Comparison of ENCODE assay signal across 26 cellular contexts in the genomic region with DNA sequence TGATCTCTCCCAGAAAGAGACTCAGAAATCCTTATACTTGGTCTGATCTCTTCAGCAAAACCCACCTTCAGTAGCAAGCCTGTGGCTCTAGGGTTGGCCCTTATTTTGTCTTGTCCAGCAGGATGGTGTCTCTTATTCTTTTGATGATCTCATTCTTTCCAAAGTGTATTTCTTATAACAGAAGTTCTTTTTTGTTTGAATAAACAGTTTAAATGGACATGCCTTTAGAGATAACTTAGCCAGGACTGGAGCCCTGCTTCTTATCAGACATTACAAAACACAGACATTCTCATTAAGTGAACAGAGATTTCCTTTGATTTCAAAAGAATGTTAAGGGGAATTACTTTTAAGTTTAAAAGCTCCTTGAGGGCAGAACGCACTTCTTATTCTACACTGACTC. TPM values are rescaled to one million over a fixed set of nuclear protein-coding genes. Genes with fewer than 3 reads are reported as not detected.
DNase-seq lines count a peak whose midpoint lies in the region; ATAC-seq and TF ChIP-seq lines count a peak whose summit lies in the region.
"Had no signal": no experiment of that assay in that cellular context is flagged by ENCODE, and none has a peak within 500 bp of the region (broad histone marks: within the 10 kb centered on the region; RNA-seq: fewer than 3 reads in every experiment).

No MANE protein-coding gene starts in this region.

- intact Hi-C loops in thyroid gland (cut with DNase I): no loop called here

- H3K9me3 Mint-ChIP-seq in stimulated activated naive CD8-positive, alpha-beta T cell treated with anti-CD3 and anti-CD28 coated beads, Interleukin-15, Interleukin-2, amounts not matched to agents 100 ng/mL and 50 ng/mL, for 24 hours: no peaks in the 10 kb centered on the region
- H3K9me3 Mint-ChIP-seq in activated naive CD8-positive, alpha-beta T cell (ENCODE audit: low read depth): no peaks in the 10 kb centered on the region
- no peaks in the 10 kb centered on the region for H3K9me3 Mint-ChIP-seq in T-helper 2 cell treated with Interferon-gamma antibody and Interleukin-4, amounts not matched to agents 5 μg/mL and 100 μg/mL, for 36 hours

- H3K27me3 Mint-ChIP-seq in stimulated activated naive CD8-positive, alpha-beta T cell treated with anti-CD3 and anti-CD28 coated beads, Interleukin-15, Interleukin-2, amounts not matched to agents 100 ng/mL and 50 ng/mL, for 24 hours: no peaks in the 10 kb centered on the region
- no peaks in the 10 kb centered on the region for H3K27me3 Mint-ChIP-seq in activated naive CD8-positive, alpha-beta T cell
- no peaks in the 10 kb centered on the region for H3K27me3 Mint-ChIP-seq in T-helper 2 cell treated with Interferon-gamma antibody and Interleukin-4, amounts not matched to agents 5 μg/mL and 100 μg/mL, for 36 hours (ENCODE audit: low read depth)

- H3K4me3 ChIP-seq in thyroid gland (replicated peaks in 1 of 3): no peak overlapping the region
- H3K4me3 ChIP-seq: heart left ventricle, left lung, mucosa of descending colon, Peyer's patch, prostate gland, SJSA1, suprapubic skin, vagina had no signal

- TF ChIP-seq CTCF in thyroid gland (IDR thresholded peaks at IDR 0.05): no peak

- H3K36me3 Mint-ChIP-seq in stimulated activated naive CD8-positive, alpha-beta T cell treated with anti-CD3 and anti-CD28 coated beads, Interleukin-15, Interleukin-2, amounts not matched to agents 100 ng/mL and 50 ng/mL, for 24 hours (ENCODE audit: low read depth): peaks cover 82% of the 10 kb centered on the region
- peaks cover 9% of the 10 kb centered on the region for H3K36me3 Mint-ChIP-seq in activated naive CD8-positive, alpha-beta T cell
- H3K36me3 Mint-ChIP-seq in T-helper 2 cell treated with Interferon-gamma antibody and Interleukin-4, amounts not matched to agents 5 μg/mL and 100 μg/mL, for 36 hours (ENCODE audit: low read depth): peaks cover 55% of the 10 kb centered on the region

- WGBS in thyroid gland, 2 donors: 78 to 90% methylated on average over 1 of the region's 1 CpG

- H3K9me3 ChIP-seq in thyroid gland: no peaks in the 10 kb centered on the region
- H3K9me3 ChIP-seq: heart left ventricle, left lung, mucosa of descending colon, Peyer's patch, prostate gland, SJSA1, suprapubic skin, vagina had no signal

- H3K4me1 Mint-ChIP-seq in stimulated activated naive CD8-positive, alpha-beta T cell treated with anti-CD3 and anti-CD28 coated beads, Interleukin-15, Interleukin-2, amounts not matched to agents 100 ng/mL and 50 ng/mL, for 24 hours (ENCODE audit: low read depth): peaks cover 85% of the 10 kb centered on the region
- peaks cover 73% of the 10 kb centered on the region for H3K4me1 Mint-ChIP-seq in activated naive CD8-positive, alpha-beta T cell (ENCODE audit: low read depth)
- H3K4me1 Mint-ChIP-seq in T-helper 2 cell treated with Interferon-gamma antibody and Interleukin-4, amounts not matched to agents 5 μg/mL and 100 μg/mL, for 36 hours (ENCODE audit: low read depth): peaks cover 15% of the 10 kb centered on the region

- H3K27ac Mint-ChIP-seq in stimulated activated naive CD8-positive, alpha-beta T cell treated with anti-CD3 and anti-CD28 coated beads, Interleukin-15, Interleukin-2, amounts not matched to agents 100 ng/mL and 50 ng/mL, for 24 hours: peak overlapping the region; percentile 56
- H3K27ac Mint-ChIP-seq in activated naive CD8-positive, alpha-beta T cell: peak overlapping the region; percentile 81
- H3K27ac Mint-ChIP-seq in T-helper 2 cell treated with Interferon-gamma antibody and Interleukin-4, amounts not matched to agents 5 μg/mL and 100 μg/mL, for 36 hours: no peak overlapping the region

- no peak for TF ChIP-seq POLR2A in thyroid gland (IDR thresholded peaks at IDR 0.05)

- H3K36me3 ChIP-seq in thyroid gland: no peaks in the 10 kb centered on the region
- H3K36me3 ChIP-seq: prostate gland, vagina had no signal

- no peak for ATAC-seq in stimulated activated naive CD8-positive, alpha-beta T cell treated with anti-CD3 and anti-CD28 coated beads, Interleukin-15, Interleukin-2, amounts not matched to agents 100 U/mL and 50 U/mL, for 24 hours
- ATAC-seq: heart left ventricle, left lung, mucosa of descending colon had no signal

- no peaks in the 10 kb centered on the region for H3K27me3 ChIP-seq in thyroid gland
- H3K27me3 ChIP-seq: heart left ventricle, left lung, Peyer's patch, SJSA1, suprapubic skin, vagina had no signal

- no peaks in the 10 kb centered on the region for H3K4me1 ChIP-seq in thyroid gland
- H3K4me1 ChIP-seq: heart left ventricle, Peyer's patch, prostate gland, vagina had no signal

- no peak for DNase-seq in stimulated activated naive CD8-positive, alpha-beta T cell treated with anti-CD3 and anti-CD28 coated beads, Interleukin-15, Interleukin-2, amounts not matched to agents 100 U/mL and 50 U/mL, for 24 hours
- peak; percentile 37 for DNase-seq in iris pigment epithelial cell (ENCODE audit: low read depth)
- no peak for DNase-seq in T-helper 2 cell treated with Interferon-gamma antibody and Interleukin-4, amounts not matched to agents 5 μg/mL and 100 μg/mL, for 36 hours (ENCODE audit: low spot score)
- DNase-seq in thyroid gland: no peak
- no peak for DNase-seq in SW480 (ENCODE audit: low spot score)
- DNase-seq: activated CD4-positive, CD25-positive, alpha-beta regulatory T cell; activated CD8-positive, alpha-beta memory T cell treated with anti-CD3 and anti-CD28 coated beads for 24 hours; amygdala; cortex of kidney; H7; heart left ventricle; left lung; mucosa of descending colon; NCI-H1417; NCI-H510A treated with DMSO at 0.1 percent for 48 hours; Peyer's patch had no signal

- no peak overlapping the region for H3K27ac ChIP-seq in thyroid gland
- H3K27ac ChIP-seq: heart left ventricle, HL-60, left lung, Peyer's patch, prostate gland, SJSA1, suprapubic skin, vagina had no signal

- H3K4me3 Mint-ChIP-seq in stimulated activated naive CD8-positive, alpha-beta T cell treated with anti-CD3 and anti-CD28 coated beads, Interleukin-15, Interleukin-2, amounts not matched to agents 100 ng/mL and 50 ng/mL, for 24 hours: no peak overlapping the region
- no peak overlapping the region for H3K4me3 Mint-ChIP-seq in activated naive CD8-positive, alpha-beta T cell
- H3K4me3 Mint-ChIP-seq in T-helper 2 cell treated with Interferon-gamma antibody and Interleukin-4, amounts not matched to agents 5 μg/mL and 100 μg/mL, for 36 hours: no peak overlapping the region

RNA-seq across cellular contexts. Expression of a gene that starts 31.7 kb away (rescaled TPM):
- total RNA-seq in thyroid gland: under 1 TPM in 2 of 4 donors, not detected in 2; 0.20 to 0.78 TPM
- total RNA-seq: G401, SJSA1, vagina had no signal

RNA-seq across cellular contexts. Expression of a gene that starts 45.7 kb away (rescaled TPM):
- total RNA-seq in thyroid gland: not detected
- total RNA-seq: G401, H7, heart left ventricle, M059J, mucosa of descending colon, Peyer's patch, SJSA1 had no signal

RNA-seq across cellular contexts. Expression of a gene that starts 55.0 kb away (rescaled TPM):
- total RNA-seq in thyroid gland: not detected
- total RNA-seq: bronchial epithelial cell, G401, H7, heart left ventricle, M059J, mucosa of descending colon, Peyer's patch, prostate gland, SJSA1 had no signal
